Comparison of ENCODE assay signal across 8 cellular contexts in the genomic region with DNA sequence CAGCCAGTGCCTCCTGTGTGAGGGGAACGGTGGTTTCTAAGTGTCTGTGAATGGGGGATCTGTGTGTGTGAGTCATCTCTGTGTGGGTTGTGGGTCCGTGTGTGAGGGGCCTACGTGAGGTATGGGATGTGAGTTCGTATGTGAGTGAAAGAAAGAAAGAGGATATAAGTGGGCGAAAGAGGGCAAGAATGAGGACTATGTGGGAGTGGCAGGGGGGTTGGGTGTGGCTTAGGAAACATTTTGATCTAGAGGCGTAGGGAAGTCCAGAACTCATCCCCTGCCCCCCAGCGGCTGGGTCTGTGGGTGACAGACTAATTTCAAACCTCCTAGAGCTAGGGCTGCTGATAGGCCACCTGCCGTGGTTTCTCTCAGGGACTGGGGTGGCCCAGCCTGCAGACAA. TPM values are rescaled to one million over a fixed set of nuclear protein-coding genes. Genes with fewer than 3 reads are reported as not detected.
DNase-seq lines count a peak whose midpoint lies in the region; ATAC-seq and TF ChIP-seq lines count a peak whose summit lies in the region.

No MANE protein-coding gene starts in this region.

- H3K4me1 ChIP-seq in body of pancreas: no peaks in the 10 kb centered on the region

- intact Hi-C loops in body of pancreas (cut with DNase I): loop anchor here (10.0 kb wide), 1 partner anchor 57 kb away; no protein-coding TSS in a partner anchor

- no peak overlapping the region for H3K4me3 ChIP-seq in body of pancreas

- peaks cover 50% of the 10 kb centered on the region for H3K36me3 Mint-ChIP-seq in activated T-cell treated with anti-CD3 and anti-CD28 coated beads, Interleukin-2, amount 50 U/mL, for 4 hours (ENCODE audit: insufficient read depth)

- DNase-seq in activated CD4-positive, CD25-positive, alpha-beta regulatory T cell treated with anti-CD3 and anti-CD28 coated beads, Interleukin-2, amount 50 U/mL, for 16 hours (ENCODE audit: low read depth, low spot score): peak; percentile 4
- no peak for DNase-seq in activated CD4-positive, CD25-positive, alpha-beta regulatory T cell (lab: John Stamatoyannopoulos, UW)
- peak; percentile 29 for DNase-seq in activated T-cell treated with anti-CD3 and anti-CD28 coated beads, Interleukin-2, amount 50 U/mL, for 4 hours
- DNase-seq in stimulated activated CD8-positive, alpha-beta memory T cell treated with anti-CD3 and anti-CD28 coated beads, Interleukin-4, amount 100 ng/mL, for 4 hours (ENCODE audit: low read depth in 2 of 2, low spot score in 1 of 2): peak; percentile 25 to 58
- DNase-seq in CD1c-positive myeloid dendritic cell (ENCODE audit: extremely low spot score) (no peak), body of pancreas (no peak), NCI-H1417 (lab: John Stamatoyannopoulos, UW) (no peak)

- H3K27me3 Mint-ChIP-seq in activated T-cell treated with anti-CD3 and anti-CD28 coated beads, Interleukin-2, amount 50 U/mL, for 4 hours (ENCODE audit: low read depth): no peaks in the 10 kb centered on the region

- H3K36me3 ChIP-seq in body of pancreas (replicated peaks in 1 of 2; ENCODE audit: insufficient read depth in 1 of 2, low read depth in 2 of 2): peaks cover 0 to 2% of the 10 kb centered on the region in 2 donors

- peaks cover 21% of the 10 kb centered on the region for H3K4me1 Mint-ChIP-seq in activated T-cell treated with anti-CD3 and anti-CD28 coated beads, Interleukin-2, amount 50 U/mL, for 4 hours (ENCODE audit: low read depth)

- no peak for TF ChIP-seq CTCF in body of pancreas (IDR thresholded peaks at IDR 0.05)

- ATAC-seq in HG03520 (IDR thresholded peaks at IDR 0.05; ENCODE audit: unreplicated experiment) (peak; percentile 95), body of pancreas (no peak)
- peak; percentile 85 to 88 for ATAC-seq in activated T-cell treated with anti-CD3 and anti-CD28 coated beads, Interleukin-2, amount 50 U/mL, for 4 hours

- H3K4me3 Mint-ChIP-seq in activated T-cell treated with anti-CD3 and anti-CD28 coated beads, Interleukin-2, amount 50 U/mL, for 4 hours: no peak overlapping the region

- 87 to 91% methylated on average over 8 of the region's 8 CpGs for WGBS in body of pancreas, 2 donors

- H3K27me3 ChIP-seq in body of pancreas: no peaks in the 10 kb centered on the region

- TF ChIP-seq POLR2A in body of pancreas (IDR thresholded peaks at IDR 0.05): no peak

- no peaks in the 10 kb centered on the region for H3K9me3 Mint-ChIP-seq in activated T-cell treated with anti-CD3 and anti-CD28 coated beads, Interleukin-2, amount 50 U/mL, for 4 hours

- H3K27ac ChIP-seq in body of pancreas: no peak overlapping the region

- H3K9me3 ChIP-seq in body of pancreas: no peaks in the 10 kb centered on the region

RNA-seq across cellular contexts. Expression of gene DHX35, which starts 35.5 kb away (rescaled TPM):
- total RNA-seq in activated T-cell treated with anti-CD3 and anti-CD28 coated beads, Interleukin-2, amount 50 U/mL, for 4 hours: 10 to 100 TPM; 14.3 to 17.2 (median 15.8) TPM
- 1 to 10 TPM; 6.9 to 7.3 TPM for total RNA-seq in body of pancreas

Comparison
In these comparisons a context has a peak if more than half of its experiments do, and no peak if none do; other contexts are left out.
1. DNase-seq: peak in activated CD4-positive, CD25-positive, alpha-beta regulatory T cell treated with anti-CD3 and anti-CD28 coated beads, Interleukin-2, amount 50 U/mL, for 16 hours (single experiment), activated T-cell treated with anti-CD3 and anti-CD28 coated beads, Interleukin-2, amount 50 U/mL, for 4 hours (single experiment) and stimulated activated CD8-positive, alpha-beta memory T cell treated with anti-CD3 and anti-CD28 coated beads, Interleukin-4, amount 100 ng/mL, for 4 hours (2 of 2); none in activated CD4-positive, CD25-positive, alpha-beta regulatory T cell (0 of 4), CD1c-positive myeloid dendritic cell (single experiment), body of pancreas (0 of 4) and NCI-H1417 (0 of 3).